Comparison of ENCODE assay signal across 1 cellular context in the genomic region with DNA sequence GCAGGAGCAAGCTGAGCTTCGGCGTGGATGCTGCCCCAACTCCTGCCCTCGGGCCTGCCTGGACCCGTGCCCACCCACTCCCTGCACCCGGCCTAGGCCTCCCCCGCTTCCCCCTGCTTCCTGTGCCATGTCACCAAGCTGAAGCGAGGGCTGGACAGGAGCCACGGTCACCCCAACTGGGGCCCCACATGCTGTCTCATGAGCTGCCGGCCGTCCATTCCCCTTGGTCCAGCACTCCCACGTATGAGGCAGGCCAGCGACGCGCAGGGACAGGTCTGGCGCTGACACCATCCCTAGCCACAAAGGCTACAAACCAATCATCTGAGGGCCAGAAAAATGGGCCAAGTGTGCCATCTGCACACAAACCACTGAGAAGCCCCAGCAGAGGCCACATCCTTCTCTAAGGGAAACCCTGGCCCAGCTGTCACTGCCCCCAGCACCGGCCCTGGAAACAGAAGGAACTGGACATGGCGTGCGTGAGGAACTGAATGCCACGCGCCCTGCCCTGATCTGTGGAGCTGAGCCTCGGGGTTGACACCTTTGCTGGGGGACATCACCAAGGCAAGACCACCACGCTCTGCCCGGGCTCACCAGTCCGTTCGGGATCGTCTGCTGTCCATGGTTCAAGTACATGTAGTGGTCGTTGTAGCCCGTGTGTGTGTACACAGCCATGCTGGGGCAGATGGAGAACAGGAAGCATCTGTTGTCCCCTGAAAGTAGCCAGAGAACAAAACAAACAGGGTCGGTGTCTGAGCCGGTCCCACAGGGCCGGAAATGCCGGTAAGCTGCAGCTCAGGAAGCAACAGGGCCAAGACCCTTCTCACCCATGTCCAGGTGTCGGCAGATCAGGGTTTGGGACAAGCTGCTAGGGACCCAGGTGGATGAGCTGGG.
TF ChIP-seq lines count a peak whose summit lies in the region.

No MANE protein-coding gene starts in this region.

TF ChIP-seq in HepG2, 621 proteins besides CTCF, POLR2A, EP300 and RAD21 (continued from another document):
- TF ChIP-seq JARID2 (CRISPR knock-in tag; IDR thresholded peaks at IDR 0.05; ENCODE audit: insufficient replicate concordance) (no peak), JUN (CRISPR knock-in tag; IDR thresholded peaks at IDR 0.05) (no peak), ZFAT (CRISPR knock-in tag; conservative IDR thresholded peaks at IDR 0.05) (no peak), ZKSCAN5 (CRISPR knock-in tag; IDR thresholded peaks at IDR 0.05) (no peak), GATAD1 (CRISPR knock-in tag; IDR thresholded peaks at IDR 0.05) (no peak)
- TF ChIP-seq, protein P1, sequence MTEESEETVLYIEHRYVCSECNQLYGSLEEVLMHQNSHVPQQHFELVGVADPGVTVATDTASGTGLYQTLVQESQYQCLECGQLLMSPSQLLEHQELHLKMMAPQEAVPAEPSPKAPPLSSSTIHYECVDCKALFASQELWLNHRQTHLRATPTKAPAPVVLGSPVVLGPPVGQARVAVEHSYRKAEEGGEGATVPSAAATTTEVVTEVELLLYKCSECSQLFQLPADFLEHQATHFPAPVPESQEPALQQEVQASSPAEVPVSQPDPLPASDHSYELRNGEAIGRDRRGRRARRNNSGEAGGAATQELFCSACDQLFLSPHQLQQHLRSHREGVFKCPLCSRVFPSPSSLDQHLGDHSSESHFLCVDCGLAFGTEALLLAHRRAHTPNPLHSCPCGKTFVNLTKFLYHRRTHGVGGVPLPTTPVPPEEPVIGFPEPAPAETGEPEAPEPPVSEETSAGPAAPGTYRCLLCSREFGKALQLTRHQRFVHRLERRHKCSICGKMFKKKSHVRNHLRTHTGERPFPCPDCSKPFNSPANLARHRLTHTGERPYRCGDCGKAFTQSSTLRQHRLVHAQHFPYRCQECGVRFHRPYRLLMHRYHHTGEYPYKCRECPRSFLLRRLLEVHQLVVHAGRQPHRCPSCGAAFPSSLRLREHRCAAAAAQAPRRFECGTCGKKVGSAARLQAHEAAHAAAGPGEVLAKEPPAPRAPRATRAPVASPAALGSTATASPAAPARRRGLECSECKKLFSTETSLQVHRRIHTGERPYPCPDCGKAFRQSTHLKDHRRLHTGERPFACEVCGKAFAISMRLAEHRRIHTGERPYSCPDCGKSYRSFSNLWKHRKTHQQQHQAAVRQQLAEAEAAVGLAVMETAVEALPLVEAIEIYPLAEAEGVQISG (CRISPR knock-in tag; IDR thresholded peaks at IDR 0.05), result no peak
- TF ChIP-seq, protein P2, sequence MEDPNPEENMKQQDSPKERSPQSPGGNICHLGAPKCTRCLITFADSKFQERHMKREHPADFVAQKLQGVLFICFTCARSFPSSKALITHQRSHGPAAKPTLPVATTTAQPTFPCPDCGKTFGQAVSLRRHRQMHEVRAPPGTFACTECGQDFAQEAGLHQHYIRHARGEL (CRISPR knock-in tag; IDR thresholded peaks at IDR 0.05), result no peak
- TF ChIP-seq, protein P3, sequence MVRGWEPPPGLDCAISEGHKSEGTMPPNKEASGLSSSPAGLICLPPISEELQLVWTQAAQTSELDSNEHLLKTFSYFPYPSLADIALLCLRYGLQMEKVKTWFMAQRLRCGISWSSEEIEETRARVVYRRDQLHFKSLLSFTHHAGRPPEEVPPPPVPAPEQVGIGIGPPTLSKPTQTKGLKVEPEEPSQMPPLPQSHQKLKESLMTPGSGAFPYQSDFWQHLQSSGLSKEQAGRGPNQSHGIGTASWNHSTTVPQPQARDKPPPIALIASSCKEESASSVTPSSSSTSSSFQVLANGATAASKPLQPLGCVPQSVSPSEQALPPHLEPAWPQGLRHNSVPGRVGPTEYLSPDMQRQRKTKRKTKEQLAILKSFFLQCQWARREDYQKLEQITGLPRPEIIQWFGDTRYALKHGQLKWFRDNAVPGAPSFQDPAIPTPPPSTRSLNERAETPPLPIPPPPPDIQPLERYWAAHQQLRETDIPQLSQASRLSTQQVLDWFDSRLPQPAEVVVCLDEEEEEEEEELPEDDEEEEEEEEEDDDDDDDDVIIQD (CRISPR knock-in tag; IDR thresholded peaks at IDR 0.05; ENCODE audit: low read depth), result no peak
- TF ChIP-seq, protein P4, sequence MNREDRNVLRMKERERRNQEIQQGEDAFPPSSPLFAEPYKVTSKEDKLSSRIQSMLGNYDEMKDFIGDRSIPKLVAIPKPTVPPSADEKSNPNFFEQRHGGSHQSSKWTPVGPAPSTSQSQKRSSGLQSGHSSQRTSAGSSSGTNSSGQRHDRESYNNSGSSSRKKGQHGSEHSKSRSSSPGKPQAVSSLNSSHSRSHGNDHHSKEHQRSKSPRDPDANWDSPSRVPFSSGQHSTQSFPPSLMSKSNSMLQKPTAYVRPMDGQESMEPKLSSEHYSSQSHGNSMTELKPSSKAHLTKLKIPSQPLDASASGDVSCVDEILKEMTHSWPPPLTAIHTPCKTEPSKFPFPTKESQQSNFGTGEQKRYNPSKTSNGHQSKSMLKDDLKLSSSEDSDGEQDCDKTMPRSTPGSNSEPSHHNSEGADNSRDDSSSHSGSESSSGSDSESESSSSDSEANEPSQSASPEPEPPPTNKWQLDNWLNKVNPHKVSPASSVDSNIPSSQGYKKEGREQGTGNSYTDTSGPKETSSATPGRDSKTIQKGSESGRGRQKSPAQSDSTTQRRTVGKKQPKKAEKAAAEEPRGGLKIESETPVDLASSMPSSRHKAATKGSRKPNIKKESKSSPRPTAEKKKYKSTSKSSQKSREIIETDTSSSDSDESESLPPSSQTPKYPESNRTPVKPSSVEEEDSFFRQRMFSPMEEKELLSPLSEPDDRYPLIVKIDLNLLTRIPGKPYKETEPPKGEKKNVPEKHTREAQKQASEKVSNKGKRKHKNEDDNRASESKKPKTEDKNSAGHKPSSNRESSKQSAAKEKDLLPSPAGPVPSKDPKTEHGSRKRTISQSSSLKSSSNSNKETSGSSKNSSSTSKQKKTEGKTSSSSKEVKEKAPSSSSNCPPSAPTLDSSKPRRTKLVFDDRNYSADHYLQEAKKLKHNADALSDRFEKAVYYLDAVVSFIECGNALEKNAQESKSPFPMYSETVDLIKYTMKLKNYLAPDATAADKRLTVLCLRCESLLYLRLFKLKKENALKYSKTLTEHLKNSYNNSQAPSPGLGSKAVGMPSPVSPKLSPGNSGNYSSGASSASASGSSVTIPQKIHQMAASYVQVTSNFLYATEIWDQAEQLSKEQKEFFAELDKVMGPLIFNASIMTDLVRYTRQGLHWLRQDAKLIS (CRISPR knock-in tag; IDR thresholded peaks at IDR 0.05), result no peak
- TF ChIP-seq, protein P5, sequence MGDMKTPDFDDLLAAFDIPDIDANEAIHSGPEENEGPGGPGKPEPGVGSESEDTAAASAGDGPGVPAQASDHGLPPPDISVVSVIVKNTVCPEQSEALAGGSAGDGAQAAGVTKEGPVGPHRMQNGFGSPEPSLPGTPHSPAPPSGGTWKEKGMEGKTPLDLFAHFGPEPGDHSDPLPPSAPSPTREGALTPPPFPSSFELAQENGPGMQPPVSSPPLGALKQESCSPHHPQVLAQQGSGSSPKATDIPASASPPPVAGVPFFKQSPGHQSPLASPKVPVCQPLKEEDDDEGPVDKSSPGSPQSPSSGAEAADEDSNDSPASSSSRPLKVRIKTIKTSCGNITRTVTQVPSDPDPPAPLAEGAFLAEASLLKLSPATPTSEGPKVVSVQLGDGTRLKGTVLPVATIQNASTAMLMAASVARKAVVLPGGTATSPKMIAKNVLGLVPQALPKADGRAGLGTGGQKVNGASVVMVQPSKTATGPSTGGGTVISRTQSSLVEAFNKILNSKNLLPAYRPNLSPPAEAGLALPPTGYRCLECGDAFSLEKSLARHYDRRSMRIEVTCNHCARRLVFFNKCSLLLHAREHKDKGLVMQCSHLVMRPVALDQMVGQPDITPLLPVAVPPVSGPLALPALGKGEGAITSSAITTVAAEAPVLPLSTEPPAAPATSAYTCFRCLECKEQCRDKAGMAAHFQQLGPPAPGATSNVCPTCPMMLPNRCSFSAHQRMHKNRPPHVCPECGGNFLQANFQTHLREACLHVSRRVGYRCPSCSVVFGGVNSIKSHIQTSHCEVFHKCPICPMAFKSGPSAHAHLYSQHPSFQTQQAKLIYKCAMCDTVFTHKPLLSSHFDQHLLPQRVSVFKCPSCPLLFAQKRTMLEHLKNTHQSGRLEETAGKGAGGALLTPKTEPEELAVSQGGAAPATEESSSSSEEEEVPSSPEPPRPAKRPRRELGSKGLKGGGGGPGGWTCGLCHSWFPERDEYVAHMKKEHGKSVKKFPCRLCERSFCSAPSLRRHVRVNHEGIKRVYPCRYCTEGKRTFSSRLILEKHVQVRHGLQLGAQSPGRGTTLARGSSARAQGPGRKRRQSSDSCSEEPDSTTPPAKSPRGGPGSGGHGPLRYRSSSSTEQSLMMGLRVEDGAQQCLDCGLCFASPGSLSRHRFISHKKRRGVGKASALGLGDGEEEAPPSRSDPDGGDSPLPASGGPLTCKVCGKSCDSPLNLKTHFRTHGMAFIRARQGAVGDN (CRISPR knock-in tag; IDR thresholded peaks at IDR 0.05), result no peak
